Comparison of ENCODE assay signal across 8 cellular contexts in the genomic region with DNA sequence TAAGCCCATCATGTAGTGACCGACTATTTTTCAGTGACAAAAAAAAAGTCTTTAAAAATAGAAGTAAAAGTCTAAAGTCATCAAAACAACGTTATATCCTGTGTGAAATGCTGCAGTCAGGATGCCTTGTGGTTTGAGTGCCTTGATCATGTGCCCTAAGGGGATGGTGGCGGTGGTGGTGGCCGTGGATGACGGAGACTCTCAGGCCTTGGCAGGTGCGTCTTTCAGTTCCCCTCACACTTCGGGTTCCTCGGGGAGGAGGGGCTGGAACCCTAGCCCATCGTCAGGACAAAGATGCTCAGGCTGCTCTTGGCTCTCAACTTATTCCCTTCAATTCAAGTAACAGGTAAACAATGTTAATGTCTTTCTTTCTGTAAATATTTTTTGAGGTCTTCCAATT. TPM values are rescaled to one million over a fixed set of nuclear protein-coding genes. Genes with fewer than 3 reads are reported as not detected.
A peak's percentile ranks its signal among the peaks of the same experiment; 100 is the strongest.
DNase-seq lines count a peak whose midpoint lies in the region; ATAC-seq and TF ChIP-seq lines count a peak whose summit lies in the region.

A gene (plus strand): TSS at position 237 of the 400 bp plus-strand sequence. CDS start 58 bp downstream, at position 295.

- peaks cover 0 to 3% of the 10 kb centered on the region in 2 donors for H3K4me1 ChIP-seq in lung (ENCODE audit: control insufficient read depth in 2 of 2, insufficient read depth in 2 of 2, low read length in 2 of 2)

- H3K27ac ChIP-seq in lung (ENCODE audit: low read depth in 1 of 2, low read length in 1 of 2): no peak within 1 kb of the TSS
- no peak within 1 kb of the TSS for H3K27ac ChIP-seq in RWPE1

- H3K4me3 Mint-ChIP-seq in activated CD8-positive, alpha-beta T cell treated with anti-CD3 and anti-CD28 coated beads for 36 hours: peak within 1 kb of the TSS; percentile 92
- H3K4me3 Mint-ChIP-seq in stimulated activated naive CD8-positive, alpha-beta T cell treated with anti-CD3 and anti-CD28 coated beads, Interleukin-15, Interleukin-2, amounts not matched to agents 100 ng/mL and 50 ng/mL, for 24 hours: peak within 1 kb of the TSS; percentile 94

- POLR2A ChIA-PET in activated CD8-positive, alpha-beta T cell treated with anti-CD3 and anti-CD28 coated beads for 36 hours (lab: Charles Lee): interaction anchor here (0.7 to 9.3 kb wide), 18 partner anchors 10 to 231 kb away, joined by 3 to 160 read pairs (median 5); a partner anchor contains a TSS
- POLR2A ChIA-PET in RWPE1 (lab: Yijun Ruan, JAX; ENCODE audit: low non-redundant PET): no interaction called here

- H3K27me3 Mint-ChIP-seq in activated CD8-positive, alpha-beta T cell treated with anti-CD3 and anti-CD28 coated beads for 36 hours: no peaks in the 10 kb centered on the region
- no peaks in the 10 kb centered on the region for H3K27me3 Mint-ChIP-seq in stimulated activated naive CD8-positive, alpha-beta T cell treated with anti-CD3 and anti-CD28 coated beads, Interleukin-15, Interleukin-2, amounts not matched to agents 100 ng/mL and 50 ng/mL, for 24 hours

- peaks cover 49% of the 10 kb centered on the region for H3K36me3 Mint-ChIP-seq in activated CD8-positive, alpha-beta T cell treated with anti-CD3 and anti-CD28 coated beads for 36 hours (ENCODE audit: low read depth)
- H3K36me3 Mint-ChIP-seq in stimulated activated naive CD8-positive, alpha-beta T cell treated with anti-CD3 and anti-CD28 coated beads, Interleukin-15, Interleukin-2, amounts not matched to agents 100 ng/mL and 50 ng/mL, for 24 hours (ENCODE audit: low read depth): peaks cover 27% of the 10 kb centered on the region

- peaks cover 42% of the 10 kb centered on the region for H3K4me1 Mint-ChIP-seq in activated CD8-positive, alpha-beta T cell treated with anti-CD3 and anti-CD28 coated beads for 36 hours (ENCODE audit: low read depth)
- peaks cover 53% of the 10 kb centered on the region for H3K4me1 Mint-ChIP-seq in stimulated activated naive CD8-positive, alpha-beta T cell treated with anti-CD3 and anti-CD28 coated beads, Interleukin-15, Interleukin-2, amounts not matched to agents 100 ng/mL and 50 ng/mL, for 24 hours (ENCODE audit: low read depth)

- WGBS in lung, 2 donors: 40 to 63% methylated on average over 9 of the region's 9 CpGs

- no peaks in the 10 kb centered on the region for H3K36me3 ChIP-seq in lung (ENCODE audit: control insufficient read depth in 2 of 2, insufficient read depth in 2 of 2, low read length in 2 of 2)

- H3K27ac Mint-ChIP-seq in activated CD8-positive, alpha-beta T cell treated with anti-CD3 and anti-CD28 coated beads for 36 hours: peak within 1 kb of the TSS; percentile 97
- H3K27ac Mint-ChIP-seq in stimulated activated naive CD8-positive, alpha-beta T cell treated with anti-CD3 and anti-CD28 coated beads, Interleukin-15, Interleukin-2, amounts not matched to agents 100 ng/mL and 50 ng/mL, for 24 hours: peak within 1 kb of the TSS; percentile 94

- DNase-seq in activated CD8-positive, alpha-beta T cell treated with anti-CD3 and anti-CD28 coated beads for 36 hours: peak; percentile 97
- DNase-seq in lung (ENCODE audit: low spot score) (no peak), RWPE1 (ENCODE audit: low spot score) (no peak), hepatic stellate cell (ENCODE audit: low spot score) (no peak), SKM-1 (lab: John Stamatoyannopoulos, UW; ENCODE audit: unreplicated experiment) (no peak)

- H3K9me3 ChIP-seq in lung (ENCODE audit: control insufficient read depth in 2 of 2, insufficient read depth in 1 of 2, low read length in 1 of 2): no peaks in the 10 kb centered on the region

- CTCF ChIA-PET in activated CD8-positive, alpha-beta T cell treated with anti-CD3 and anti-CD28 coated beads for 36 hours (lab: Charles Lee): interaction anchor here (0.9 to 7.6 kb wide), 8 partner anchors 10 to 468 kb away, joined by 3 to 40 read pairs (median 4); a partner anchor contains a TSS
- CTCF ChIA-PET in RWPE1 (lab: Yijun Ruan, JAX): interaction anchor here (0.6 kb wide), 1 partner anchor 251 kb away, joined by 4 read pairs; no protein-coding TSS in a partner anchor

- no peak within 1 kb of the TSS for H3K4me3 ChIP-seq in lung

- no peaks in the 10 kb centered on the region for H3K27me3 ChIP-seq in lung (ENCODE audit: control insufficient read depth, insufficient read depth)

- intact Hi-C loops in activated CD8-positive, alpha-beta T cell treated with anti-CD3 and anti-CD28 coated beads for 36 hours (cut with micrococcal nuclease): loop anchor here (2.0 to 10.0 kb wide), 4 partner anchors 34 to 172 kb away; a partner anchor contains a TSS

- peak; percentile 99 for ATAC-seq in GM19328 (IDR thresholded peaks at IDR 0.05; ENCODE audit: unreplicated experiment)
- ATAC-seq in HG03342 (IDR thresholded peaks at IDR 0.05; ENCODE audit: unreplicated experiment): peak; percentile 100
- peak; percentile 75 for ATAC-seq in activated CD8-positive, alpha-beta T cell treated with anti-CD3 and anti-CD28 coated beads for 36 hours
- ATAC-seq in lung (ENCODE audit: insufficient read depth, low FRiP score): peak; percentile 47

- H3K9me3 Mint-ChIP-seq in activated CD8-positive, alpha-beta T cell treated with anti-CD3 and anti-CD28 coated beads for 36 hours: peaks cover 10% of the 10 kb centered on the region
- no peaks in the 10 kb centered on the region for H3K9me3 Mint-ChIP-seq in stimulated activated naive CD8-positive, alpha-beta T cell treated with anti-CD3 and anti-CD28 coated beads, Interleukin-15, Interleukin-2, amounts not matched to agents 100 ng/mL and 50 ng/mL, for 24 hours

- no peak for TF ChIP-seq CTCF in activated CD8-positive, alpha-beta T cell treated with anti-CD3 and anti-CD28 coated beads for 36 hours (IDR thresholded peaks at IDR 0.05)
- TF ChIP-seq CTCF in lung (IDR thresholded peaks at IDR 0.05; ENCODE audit: control extremely low read depth, extremely low read depth): no peak
- TF ChIP-seq CTCF in RWPE1 (conservative IDR thresholded peaks at IDR 0.05; ENCODE audit: low read depth): no peak

RNA-seq across cellular contexts. Expression of the gene that starts here (rescaled TPM):
- 10 to 100 TPM; 94.2 to 97.3 TPM for total RNA-seq in activated CD8-positive, alpha-beta T cell treated with anti-CD3 and anti-CD28 coated beads for 36 hours
- total RNA-seq in lung: 1 to 10 TPM; 1.0 to 3.0 TPM
- polyA plus RNA-seq in lung: under 1 TPM; 0.14 to 0.84 TPM

Comparison
In these comparisons a context has a peak if more than half of its experiments do, and no peak if none do; other contexts are left out.
1. RNA of the gene that starts here (total RNA-seq): 94.2 to 97.3 TPM in activated CD8-positive, alpha-beta T cell treated with anti-CD3 and anti-CD28 coated beads for 36 hours; 1.0 to 3.0 TPM in lung; every median in the first group is over 10 times any median in the second.
2. ATAC-seq: peak in every context shown above with its lines; median percentile 100 in HG03342; 99 in GM19328; 75 in activated CD8-positive, alpha-beta T cell treated with anti-CD3 and anti-CD28 coated beads for 36 hours; 47 in lung.